1 cellular context compared by ENCODE assay signal in the genomic region with DNA sequence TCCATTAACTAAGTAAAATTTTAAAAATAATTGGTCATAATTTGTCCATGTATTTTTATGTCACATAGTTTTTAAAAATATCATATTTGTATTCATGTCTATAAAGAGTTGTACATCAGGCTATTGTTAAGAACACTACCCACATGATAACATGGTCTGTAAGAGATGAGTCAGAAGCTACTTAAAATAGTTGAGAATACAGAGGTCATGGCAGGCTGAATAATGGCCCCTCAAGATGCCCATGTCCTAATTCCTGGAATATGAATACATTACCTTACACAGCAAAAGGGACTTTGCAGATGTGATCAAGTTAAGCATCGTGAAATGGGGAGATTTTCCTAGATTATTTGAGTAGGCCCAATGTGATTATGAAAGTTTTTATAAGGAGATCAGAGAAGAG.
TF ChIP-seq lines count a peak whose summit lies in the region.

No MANE protein-coding gene starts in this region.

TF ChIP-seq in WTC11, 78 proteins besides CTCF, POLR2A, EP300 and RAD21 (continued from another document):
- TF ChIP-seq, protein P1, sequence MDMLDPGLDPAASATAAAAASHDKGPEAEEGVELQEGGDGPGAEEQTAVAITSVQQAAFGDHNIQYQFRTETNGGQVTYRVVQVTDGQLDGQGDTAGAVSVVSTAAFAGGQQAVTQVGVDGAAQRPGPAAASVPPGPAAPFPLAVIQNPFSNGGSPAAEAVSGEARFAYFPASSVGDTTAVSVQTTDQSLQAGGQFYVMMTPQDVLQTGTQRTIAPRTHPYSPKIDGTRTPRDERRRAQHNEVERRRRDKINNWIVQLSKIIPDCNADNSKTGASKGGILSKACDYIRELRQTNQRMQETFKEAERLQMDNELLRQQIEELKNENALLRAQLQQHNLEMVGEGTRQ (CRISPR knock-in tag; IDR thresholded peaks at IDR 0.05): no peak
- TF ChIP-seq ZNF416 (CRISPR knock-in tag; IDR thresholded peaks at IDR 0.05): no peak
- TF ChIP-seq, protein P2, sequence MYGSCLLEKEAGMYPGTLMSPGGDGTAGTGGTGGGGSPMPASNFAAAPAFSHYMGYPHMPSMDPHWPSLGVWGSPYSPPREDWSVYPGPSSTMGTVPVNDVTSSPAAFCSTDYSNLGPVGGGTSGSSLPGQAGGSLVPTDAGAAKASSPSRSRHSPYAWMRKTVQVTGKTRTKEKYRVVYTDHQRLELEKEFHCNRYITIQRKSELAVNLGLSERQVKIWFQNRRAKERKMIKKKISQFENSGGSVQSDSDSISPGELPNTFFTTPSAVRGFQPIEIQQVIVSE (CRISPR knock-in tag; IDR thresholded peaks at IDR 0.05; ENCODE audit: borderline replicate concordance): no peak
- no peak for TF ChIP-seq NFE2L1 (CRISPR knock-in tag; IDR thresholded peaks at IDR 0.05)
- no peak for TF ChIP-seq TEAD4 (CRISPR knock-in tag; IDR thresholded peaks at IDR 0.05)
- no peak for TF ChIP-seq ZNF232 (CRISPR knock-in tag; IDR thresholded peaks at IDR 0.05)
- no peak for TF ChIP-seq RORB (CRISPR knock-in tag; IDR thresholded peaks at IDR 0.05)
- TF ChIP-seq ATF1 (CRISPR knock-in tag; IDR thresholded peaks at IDR 0.05): no peak
